2 cellular contexts compared by ENCODE assay signal in the genomic region with DNA sequence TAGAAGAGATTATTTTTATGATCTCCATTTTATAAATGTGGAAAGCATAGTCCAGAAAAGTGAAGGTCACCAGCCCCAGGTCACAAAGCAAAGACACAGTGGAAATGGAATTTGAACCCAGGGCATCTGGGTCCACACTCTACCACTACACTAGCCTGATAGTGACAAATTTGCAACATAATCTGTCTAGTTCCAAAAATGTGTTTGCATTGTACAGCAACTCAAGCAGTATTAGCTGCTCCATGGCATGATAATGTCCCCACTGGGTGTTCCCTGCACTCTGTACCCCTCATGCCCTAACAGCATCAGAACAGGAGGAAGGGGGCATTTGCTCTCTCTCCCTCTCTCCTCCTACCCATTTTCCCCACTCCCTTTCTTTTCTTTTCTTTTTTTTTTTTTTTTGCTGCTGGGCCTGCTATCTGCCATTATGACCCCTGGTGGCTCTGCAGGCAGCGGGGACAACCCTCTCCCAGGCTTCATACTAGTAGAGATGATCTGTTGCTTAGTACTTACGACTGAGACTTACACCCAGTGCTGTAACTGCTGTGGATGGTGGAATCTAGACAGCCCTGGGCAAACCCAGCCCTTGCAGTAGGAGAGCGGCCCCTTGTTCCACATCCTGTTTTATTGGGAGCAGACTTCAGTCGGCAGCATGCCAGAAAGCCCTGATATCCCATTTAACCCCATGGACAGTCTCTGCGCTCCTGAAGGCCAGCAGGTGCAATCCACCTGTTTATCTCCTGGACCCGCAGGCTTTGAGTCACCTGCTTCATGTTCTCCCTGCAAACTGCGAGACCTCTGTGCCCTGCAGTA.
TF ChIP-seq lines count a peak whose summit lies in the region.

No MANE protein-coding gene starts in this region.

TF ChIP-seq in A549, 52 proteins besides CTCF, POLR2A, EP300 and RAD21:
- TF ChIP-seq KDM1A (IDR thresholded peaks at IDR 0.05; ENCODE audit: low read depth) (no peak), FOSB (CRISPR knock-in tag; IDR thresholded peaks at IDR 0.05) (no peak), RARB (CRISPR knock-in tag; IDR thresholded peaks at IDR 0.05) (no peak), TP53 (CRISPR knock-in tag; IDR thresholded peaks at IDR 0.05) (no peak), NR3C1 (IDR thresholded peaks at IDR 0.05) (no peak), BHLHE40 (IDR thresholded peaks at IDR 0.05; ENCODE audit: low read depth, low read length) (no peak), ZSCAN20 (CRISPR knock-in tag; IDR thresholded peaks at IDR 0.05) (no peak), POLR2AphosphoS2 (conservative IDR thresholded peaks at IDR 0.05; ENCODE audit: low read length) (no peak), PHF8 (IDR thresholded peaks at IDR 0.05; ENCODE audit: borderline replicate concordance, low read depth) (no peak), SREBF2 (IDR thresholded peaks at IDR 0.05) (no peak), CBX2 (IDR thresholded peaks at IDR 0.05; ENCODE audit: borderline replicate concordance, low read depth) (no peak), REST (IDR thresholded peaks at IDR 0.05) (no peak), ESRRA (IDR thresholded peaks at IDR 0.05; ENCODE audit: borderline replicate concordance, low read length) (no peak), ZC3H11A (IDR thresholded peaks at IDR 0.05) (no peak), CHD2 (IDR thresholded peaks at IDR 0.05; ENCODE audit: low read length, partially characterized antibody) (no peak), HEYL (CRISPR knock-in tag; IDR thresholded peaks at IDR 0.05) (no peak), ATOH8 (CRISPR knock-in tag; IDR thresholded peaks at IDR 0.05; ENCODE audit: low read depth) (no peak), JUN (IDR thresholded peaks at IDR 0.05) (no peak)
- TF ChIP-seq, protein P1, sequence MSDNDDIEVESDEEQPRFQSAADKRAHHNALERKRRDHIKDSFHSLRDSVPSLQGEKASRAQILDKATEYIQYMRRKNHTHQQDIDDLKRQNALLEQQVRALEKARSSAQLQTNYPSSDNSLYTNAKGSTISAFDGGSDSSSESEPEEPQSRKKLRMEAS (IDR thresholded peaks at IDR 0.05), result no peak
- TF ChIP-seq, protein P2, sequence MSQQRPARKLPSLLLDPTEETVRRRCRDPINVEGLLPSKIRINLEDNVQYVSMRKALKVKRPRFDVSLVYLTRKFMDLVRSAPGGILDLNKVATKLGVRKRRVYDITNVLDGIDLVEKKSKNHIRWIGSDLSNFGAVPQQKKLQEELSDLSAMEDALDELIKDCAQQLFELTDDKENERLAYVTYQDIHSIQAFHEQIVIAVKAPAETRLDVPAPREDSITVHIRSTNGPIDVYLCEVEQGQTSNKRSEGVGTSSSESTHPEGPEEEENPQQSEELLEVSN (IDR thresholded peaks at IDR 0.05; ENCODE audit: borderline replicate concordance, low read depth), result no peak
TF ChIP-seq in A549: peak in this region for 0.

TF ChIP-seq in IMR-90, 13 proteins besides CTCF, POLR2A, EP300 and RAD21:
- TF ChIP-seq CHD1 (IDR thresholded peaks at IDR 0.05; ENCODE audit: low read depth, low read length), result no peak
- no peak for TF ChIP-seq RFX5 (IDR thresholded peaks at IDR 0.05; ENCODE audit: low read depth, low read length)
- TF ChIP-seq RCOR1 (IDR thresholded peaks at IDR 0.05; ENCODE audit: insufficient replicate concordance, low read length), result no peak
- no peak for TF ChIP-seq USF2 (IDR thresholded peaks at IDR 0.05; ENCODE audit: low read depth, low read length)
- TF ChIP-seq, protein P3, sequence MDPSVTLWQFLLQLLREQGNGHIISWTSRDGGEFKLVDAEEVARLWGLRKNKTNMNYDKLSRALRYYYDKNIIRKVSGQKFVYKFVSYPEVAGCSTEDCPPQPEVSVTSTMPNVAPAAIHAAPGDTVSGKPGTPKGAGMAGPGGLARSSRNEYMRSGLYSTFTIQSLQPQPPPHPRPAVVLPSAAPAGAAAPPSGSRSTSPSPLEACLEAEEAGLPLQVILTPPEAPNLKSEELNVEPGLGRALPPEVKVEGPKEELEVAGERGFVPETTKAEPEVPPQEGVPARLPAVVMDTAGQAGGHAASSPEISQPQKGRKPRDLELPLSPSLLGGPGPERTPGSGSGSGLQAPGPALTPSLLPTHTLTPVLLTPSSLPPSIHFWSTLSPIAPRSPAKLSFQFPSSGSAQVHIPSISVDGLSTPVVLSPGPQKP (IDR thresholded peaks at IDR 0.05; ENCODE audit: borderline replicate concordance, low read depth, low read length), result no peak
- TF ChIP-seq MAZ (IDR thresholded peaks at IDR 0.05; ENCODE audit: borderline replicate concordance, low read depth, low read length), result no peak
